31 cellular contexts compared by ENCODE assay signal in genomic region chr3:87564438-87564837, GRCh38.
"Had no signal": no experiment of that assay in that cellular context is flagged by ENCODE, and none has a peak within 500 bp of the region (broad histone marks: within the 10 kb centered on the region; RNA-seq: fewer than 3 reads in every experiment).

No MANE protein-coding gene starts in this region.

- H3K9me3 ChIP-seq: neutrophil, ovary, psoas muscle, right lobe of liver, sigmoid colon, testis, tibial artery, transverse colon, upper lobe of right lung, uterus had no signal

- ATAC-seq: naive thymus-derived CD4-positive, alpha-beta T cell; natural killer cell; psoas muscle; right cardiac atrium; right lobe of liver; stimulated activated memory B cell treated with anti-CD40 and anti-IgM and Interleukin-4, amounts not matched to agents 10 μg/mL and 1 μg/mL and 100 μg/mL, for 72 hours; stimulated activated naive CD8-positive, alpha-beta T cell treated with anti-CD3 and anti-CD28 coated beads, Interleukin-15, amount 100 ng/mL, for 72 hours; stimulated activated naive CD8-positive, alpha-beta T cell treated with anti-CD3 and anti-CD28 coated beads, Interleukin-15, Interleukin-2, amounts not matched to agents 100 U/mL and 50 U/mL, for 24 hours; upper lobe of right lung had no signal

- H3K27ac ChIP-seq: neutrophil, ovary, parathyroid adenoma, psoas muscle, right lobe of liver, sigmoid colon, suprapubic skin, testis, tibial artery, transverse colon, upper lobe of right lung, uterus had no signal

- H3K27me3 ChIP-seq: neutrophil, ovary, right lobe of liver, sigmoid colon, suprapubic skin, testis, tibial artery, transverse colon, upper lobe of right lung, uterus had no signal

- FAIRE-seq: small intestine had no signal

- H3K4me3 ChIP-seq: ovary, psoas muscle, right lobe of liver, sigmoid colon, suprapubic skin, testis, tibial artery, transverse colon, upper lobe of right lung, uterus had no signal

- H3K4me1 ChIP-seq: parathyroid adenoma, psoas muscle, right lobe of liver, sigmoid colon, suprapubic skin, testis, tibial artery, transverse colon, upper lobe of right lung, uterus had no signal

- H3K27ac Mint-ChIP-seq: naive thymus-derived CD4-positive, alpha-beta T cell; natural killer cell; nephron; progenitor cell of endocrine pancreas; stimulated activated memory B cell treated with anti-CD40 and anti-IgM and Interleukin-4, amounts not matched to agents 10 μg/mL and 1 μg/mL and 100 μg/mL, for 72 hours; stimulated activated naive CD8-positive, alpha-beta T cell treated with anti-CD3 and anti-CD28 coated beads, Interleukin-15, amount 100 ng/mL, for 72 hours; type B pancreatic cell had no signal

- H3K4me3 Mint-ChIP-seq: naive thymus-derived CD4-positive, alpha-beta T cell; natural killer cell; nephron; neural crest cell; stimulated activated memory B cell treated with anti-CD40 and anti-IgM and Interleukin-4, amounts not matched to agents 10 μg/mL and 1 μg/mL and 100 μg/mL, for 72 hours; stimulated activated naive CD8-positive, alpha-beta T cell treated with anti-CD3 and anti-CD28 coated beads, Interleukin-15, amount 100 ng/mL, for 72 hours; type B pancreatic cell had no signal

- DNase-seq: naive thymus-derived CD4-positive, alpha-beta T cell; natural killer cell; nucleus accumbens; ovary; posterior cingulate gyrus; psoas muscle; right cardiac atrium; right lobe of liver; sigmoid colon; small intestine; stimulated activated CD4-positive, alpha-beta T cell treated with anti-CD3 and anti-CD28 coated beads, Interleukin-1b, Interleukin-23, amount 100 ng/mL, for 48 hours; stimulated activated CD4-positive, alpha-beta T cell treated with anti-CD3 and anti-CD28 coated beads, Interleukin-4, amount 100 ng/mL, for 1 hour; stimulated activated CD4-positive, alpha-beta T cell treated with anti-CD3 and anti-CD28 coated beads, Interleukin-4, amount 100 ng/mL, for 4 hours; stimulated activated CD8-positive, alpha-beta memory T cell treated with anti-CD3 and anti-CD28 coated beads, Interleukin-4, amount 100 ng/mL, for 48 hours; stimulated activated naive CD4-positive, alpha-beta T cell; stimulated activated naive CD8-positive, alpha-beta T cell treated with anti-CD3 and anti-CD28 coated beads, Interleukin-15, amount 100 ng/mL, for 72 hours; stimulated activated naive CD8-positive, alpha-beta T cell treated with anti-CD3 and anti-CD28 coated beads, Interleukin-15, Interleukin-2, amounts not matched to agents 100 U/mL and 50 U/mL, for 24 hours; substantia nigra; testis; tibial artery; transverse colon; upper lobe of right lung; uterus had no signal

- H3K4me1 Mint-ChIP-seq: naive thymus-derived CD4-positive, alpha-beta T cell; natural killer cell; nephron; neural crest cell; stimulated activated memory B cell treated with anti-CD40 and anti-IgM and Interleukin-4, amounts not matched to agents 10 μg/mL and 1 μg/mL and 100 μg/mL, for 72 hours; stimulated activated naive CD8-positive, alpha-beta T cell treated with anti-CD3 and anti-CD28 coated beads, Interleukin-15, amount 100 ng/mL, for 72 hours had no signal

- H3K27me3 Mint-ChIP-seq: naive thymus-derived CD4-positive, alpha-beta T cell; progenitor cell of endocrine pancreas; stimulated activated memory B cell treated with anti-CD40 and anti-IgM and Interleukin-4, amounts not matched to agents 10 μg/mL and 1 μg/mL and 100 μg/mL, for 72 hours; stimulated activated naive CD8-positive, alpha-beta T cell treated with anti-CD3 and anti-CD28 coated beads, Interleukin-15, amount 100 ng/mL, for 72 hours; type B pancreatic cell had no signal

- H3K9me3 Mint-ChIP-seq: nephron; neural crest cell; stimulated activated memory B cell treated with anti-CD40 and anti-IgM and Interleukin-4, amounts not matched to agents 10 μg/mL and 1 μg/mL and 100 μg/mL, for 72 hours; stimulated activated naive CD8-positive, alpha-beta T cell treated with anti-CD3 and anti-CD28 coated beads, Interleukin-15, amount 100 ng/mL, for 72 hours; type B pancreatic cell had no signal

- H3K79me2 ChIP-seq: parathyroid adenoma had no signal

- H3K9ac ChIP-seq: parathyroid adenoma had no signal

- H2AFZ ChIP-seq: parathyroid adenoma had no signal

- H3K36me3 ChIP-seq: neutrophil, ovary, right lobe of liver, sigmoid colon, suprapubic skin, tibial artery, transverse colon, upper lobe of right lung, uterus had no signal

- H3K36me3 Mint-ChIP-seq: naive thymus-derived CD4-positive, alpha-beta T cell; natural killer cell; stimulated activated memory B cell treated with anti-CD40 and anti-IgM and Interleukin-4, amounts not matched to agents 10 μg/mL and 1 μg/mL and 100 μg/mL, for 72 hours; type B pancreatic cell had no signal
